Comparison of ENCODE assay signal across 21 cellular contexts in genomic region chr12:49461221-49461620, GRCh38.
"Had no signal": no experiment of that assay in that cellular context is flagged by ENCODE, and none has a peak within 500 bp of the region (broad histone marks: within the 10 kb centered on the region; RNA-seq: fewer than 3 reads in every experiment).

No MANE protein-coding gene starts in this region.

- H3K4me2 ChIP-seq: neural progenitor cell had no signal

- H3K9me3 ChIP-seq: adrenal gland, pancreas, suprapubic skin had no signal

- H3K36me3 ChIP-seq: adrenal gland, pancreas had no signal

- H3K27me3 ChIP-seq: adrenal gland, neural progenitor cell, pancreas, suprapubic skin had no signal

- ATAC-seq: pancreas, T-helper 17 cell had no signal

- H3K4me3 ChIP-seq: adrenal gland, neural progenitor cell, pancreas, suprapubic skin had no signal

- H3K9me3 Mint-ChIP-seq: activated CD4-positive, alpha-beta memory T cell treated with anti-CD3 and anti-CD28 coated beads, Interleukin-2, amount 10 ng/mL, durations not matched to agents 7 days and 5 days; activated T-cell treated with anti-CD3 and anti-CD28 coated beads, Interleukin-2, amount 50 U/mL, for 24 hours; central memory CD8-positive, alpha-beta T cell; neural progenitor cell had no signal

- H3K27ac Mint-ChIP-seq: activated CD4-positive, alpha-beta memory T cell treated with anti-CD3 and anti-CD28 coated beads, Interleukin-2, amount 10 ng/mL, durations not matched to agents 7 days and 5 days; activated T-cell treated with anti-CD3 and anti-CD28 coated beads, Interleukin-2, amount 50 U/mL, for 24 hours; neural progenitor cell; T-helper 17 cell had no signal

- H3K4me1 Mint-ChIP-seq: activated CD4-positive, alpha-beta memory T cell treated with anti-CD3 and anti-CD28 coated beads, Interleukin-2, amount 10 ng/mL, durations not matched to agents 7 days and 5 days; central memory CD8-positive, alpha-beta T cell had no signal

- H3K9ac ChIP-seq: neural progenitor cell had no signal

- H3K4me3 Mint-ChIP-seq: activated CD4-positive, alpha-beta memory T cell treated with anti-CD3 and anti-CD28 coated beads, Interleukin-2, amount 10 ng/mL, durations not matched to agents 7 days and 5 days; activated T-cell treated with anti-CD3 and anti-CD28 coated beads, Interleukin-2, amount 50 U/mL, for 24 hours; central memory CD8-positive, alpha-beta T cell; neural progenitor cell; T-helper 17 cell had no signal

- H2AFZ ChIP-seq: neural progenitor cell had no signal

- H3K27ac ChIP-seq: epithelial cell of prostate, neural progenitor cell, pancreas, suprapubic skin, WERI-Rb-1 had no signal

- DNase-seq: activated CD4-positive, alpha-beta memory T cell treated with anti-CD3 and anti-CD28 coated beads, Interleukin-2, amount 10 ng/mL, durations not matched to agents 7 days and 5 days; activated CD4-positive, alpha-beta T cell treated with anti-CD3 and anti-CD28 coated beads for 4 hours; activated effector memory CD4-positive, alpha-beta T cell treated with Interleukin-2 at 50 U/mL for 16 hours; activated naive CD4-positive, alpha-beta T cell treated with anti-CD3 and anti-CD28 coated beads, Interleukin-2, amount 50 U/mL, for 16 hours; activated T-cell treated with anti-CD3 and anti-CD28 coated beads, Interleukin-2, amount 50 U/mL, for 24 hours; adrenal gland; cortex of kidney; effector CD4-positive, alpha-beta T cell; foreskin melanocyte; kidney glomerular epithelial cell; pancreas; stimulated activated CD4-positive, alpha-beta T cell treated with anti-CD3 and anti-CD28 coated beads, Interleukin-4, amount 100 ng/mL, for 4 hours; stimulated activated CD8-positive, alpha-beta memory T cell treated with anti-CD3 and anti-CD28 coated beads, Interleukin-4, amount 100 ng/mL, for 48 hours; stimulated activated naive CD4-positive, alpha-beta T cell treated with Interleukin-2 at 50 U/mL for 16 hours; T-helper 17 cell; trophoblast cell; WERI-Rb-1 had no signal

- H3K4me1 ChIP-seq: pancreas had no signal

- H3K27me3 Mint-ChIP-seq: activated CD4-positive, alpha-beta memory T cell treated with anti-CD3 and anti-CD28 coated beads, Interleukin-2, amount 10 ng/mL, durations not matched to agents 7 days and 5 days; activated T-cell treated with anti-CD3 and anti-CD28 coated beads, Interleukin-2, amount 50 U/mL, for 24 hours; central memory CD8-positive, alpha-beta T cell; T-helper 17 cell had no signal
